In the genomic region with DNA sequence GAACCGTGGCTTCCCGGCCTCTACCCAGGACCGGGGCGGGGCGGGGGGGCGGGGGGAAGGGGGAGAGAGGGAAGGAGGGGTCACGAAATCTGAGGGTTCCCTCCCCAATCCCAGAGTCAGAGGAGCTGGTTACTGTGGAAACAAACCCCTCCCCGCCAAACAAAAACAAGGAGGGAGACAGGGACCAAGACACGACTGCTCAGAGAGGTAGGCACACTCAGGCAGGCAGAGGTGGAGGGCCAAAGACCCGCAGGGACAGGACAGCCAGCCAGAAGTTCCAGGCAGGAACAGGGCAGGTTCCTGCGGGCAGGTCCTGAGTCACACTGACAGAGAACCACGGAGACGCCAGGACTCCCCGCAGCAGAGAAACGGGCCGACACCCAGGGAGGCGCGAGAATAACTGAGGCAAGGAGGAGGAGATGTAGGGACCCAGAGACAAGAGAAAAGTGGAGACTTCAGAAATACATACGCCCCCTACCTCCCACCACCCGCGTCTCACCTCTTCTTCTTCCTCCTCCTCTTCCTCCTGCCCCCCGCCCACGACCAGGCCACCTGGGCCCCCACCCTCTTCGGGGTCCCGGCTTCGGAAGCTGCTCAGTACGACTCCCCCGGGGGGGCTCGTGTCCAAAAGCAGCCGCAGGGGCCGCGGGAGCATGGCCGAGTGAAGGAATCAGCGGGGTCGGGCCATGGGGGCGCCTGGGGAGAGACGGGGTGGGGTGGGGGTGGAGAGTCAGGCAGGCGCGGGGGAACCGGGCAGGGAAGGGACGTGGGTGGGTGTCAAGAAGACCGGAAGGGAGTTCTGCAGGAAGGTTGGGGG, we compare ENCODE assay signal across 1 cellular context.
TF ChIP-seq lines count a peak whose summit lies in the region.

No MANE protein-coding gene starts in this region.

TF ChIP-seq in GM12878, 131 proteins besides CTCF, POLR2A, EP300 and RAD21 (continues in another document):
- TF ChIP-seq CREB1 (IDR thresholded peaks at IDR 0.05; ENCODE audit: low read depth) (no peak), SPI1 (IDR thresholded peaks at IDR 0.05; ENCODE audit: borderline replicate concordance, insufficient read depth, low read depth, low read length) (no peak), RUNX3 (IDR thresholded peaks at IDR 0.05; ENCODE audit: low read length) (no peak), ZNF274 (IDR thresholded peaks at IDR 0.05; ENCODE audit: insufficient read depth, insufficient read length) (no peak), KDM1A (IDR thresholded peaks at IDR 0.05; ENCODE audit: borderline replicate concordance) (no peak), YBX1 (IDR thresholded peaks at IDR 0.05) (no peak), POU2F2 (IDR thresholded peaks at IDR 0.05; ENCODE audit: borderline replicate concordance, low read depth, low read length) (no peak), KLF5 (IDR thresholded peaks at IDR 0.05; ENCODE audit: partially characterized antibody) (no peak), TCF7 (IDR thresholded peaks at IDR 0.05; ENCODE audit: borderline replicate concordance) (no peak), FOXK2 (IDR thresholded peaks at IDR 0.05) (peak; percentile 34; the same call in 1 of the 2 replicates), GATAD2B (conservative IDR thresholded peaks at IDR 0.05; ENCODE audit: low read depth) (no peak), TCF12 (IDR thresholded peaks at IDR 0.05; ENCODE audit: low read depth, low read length) (no peak), GABPA (IDR thresholded peaks at IDR 0.05; ENCODE audit: low read depth) (no peak), MXI1 (IDR thresholded peaks at IDR 0.05; ENCODE audit: low read depth, low read length) (no peak; the same call in 1 of the 2 replicates), CBX5 (IDR thresholded peaks at IDR 0.05; ENCODE audit: low read depth) (no peak), SIN3A (IDR thresholded peaks at IDR 0.05; ENCODE audit: low read depth, low read length) (peak; percentile 74; the same call in 1 of the 2 replicates), CBX3 (IDR thresholded peaks at IDR 0.05; ENCODE audit: borderline replicate concordance, low read depth) (no peak), IRF4 (IDR thresholded peaks at IDR 0.05; ENCODE audit: low read depth, low read length) (no peak), EED (IDR thresholded peaks at IDR 0.05; ENCODE audit: low read depth) (no peak), SMC3 (IDR thresholded peaks at IDR 0.05; ENCODE audit: borderline replicate concordance, low read length) (no peak), FOXM1 (IDR thresholded peaks at IDR 0.05; ENCODE audit: low read depth, low read length) (no peak), ZNF207 (IDR thresholded peaks at IDR 0.05; ENCODE audit: borderline replicate concordance) (peak; percentile 31; the same call in 1 of the 2 replicates), EGR1 (IDR thresholded peaks at IDR 0.05; ENCODE audit: borderline replicate concordance in 1 of 2, low read depth in 2 of 2, low read length in 2 of 2) (peak in 1 of 2 experiments; percentile 47; a peak in 2 of 3 replicates), MEF2B (IDR thresholded peaks at IDR 0.05; ENCODE audit: partially characterized antibody, poor library complexity, severe bottlenecking) (no peak), RCOR1 (conservative IDR thresholded peaks at IDR 0.05; ENCODE audit: low read depth, low read length) (no peak), MYB (IDR thresholded peaks at IDR 0.05; ENCODE audit: borderline replicate concordance, low read depth, low read length) (no peak), NBN (IDR thresholded peaks at IDR 0.05) (no peak), BHLHE40 (IDR thresholded peaks at IDR 0.05; ENCODE audit: borderline replicate concordance in 1 of 2, low read depth in 2 of 2, low read length in 1 of 2) (no peak), ZZZ3 (IDR thresholded peaks at IDR 0.05; ENCODE audit: control insufficient read depth, insufficient read length, low read depth) (no peak)
- TF ChIP-seq, protein P1, sequence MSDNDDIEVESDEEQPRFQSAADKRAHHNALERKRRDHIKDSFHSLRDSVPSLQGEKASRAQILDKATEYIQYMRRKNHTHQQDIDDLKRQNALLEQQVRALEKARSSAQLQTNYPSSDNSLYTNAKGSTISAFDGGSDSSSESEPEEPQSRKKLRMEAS (IDR thresholded peaks at IDR 0.05; ENCODE audit: low read depth, low read length): no peak; the same call in 1 of the 2 replicates
- TF ChIP-seq, protein P2, sequence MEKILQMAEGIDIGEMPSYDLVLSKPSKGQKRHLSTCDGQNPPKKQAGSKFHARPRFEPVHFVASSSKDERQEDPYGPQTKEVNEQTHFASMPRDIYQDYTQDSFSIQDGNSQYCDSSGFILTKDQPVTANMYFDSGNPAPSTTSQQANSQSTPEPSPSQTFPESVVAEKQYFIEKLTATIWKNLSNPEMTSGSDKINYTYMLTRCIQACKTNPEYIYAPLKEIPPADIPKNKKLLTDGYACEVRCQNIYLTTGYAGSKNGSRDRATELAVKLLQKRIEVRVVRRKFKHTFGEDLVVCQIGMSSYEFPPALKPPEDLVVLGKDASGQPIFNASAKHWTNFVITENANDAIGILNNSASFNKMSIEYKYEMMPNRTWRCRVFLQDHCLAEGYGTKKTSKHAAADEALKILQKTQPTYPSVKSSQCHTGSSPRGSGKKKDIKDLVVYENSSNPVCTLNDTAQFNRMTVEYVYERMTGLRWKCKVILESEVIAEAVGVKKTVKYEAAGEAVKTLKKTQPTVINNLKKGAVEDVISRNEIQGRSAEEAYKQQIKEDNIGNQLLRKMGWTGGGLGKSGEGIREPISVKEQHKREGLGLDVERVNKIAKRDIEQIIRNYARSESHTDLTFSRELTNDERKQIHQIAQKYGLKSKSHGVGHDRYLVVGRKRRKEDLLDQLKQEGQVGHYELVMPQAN (conservative IDR thresholded peaks at IDR 0.05): peak; percentile 93
- TF ChIP-seq, protein P3, sequence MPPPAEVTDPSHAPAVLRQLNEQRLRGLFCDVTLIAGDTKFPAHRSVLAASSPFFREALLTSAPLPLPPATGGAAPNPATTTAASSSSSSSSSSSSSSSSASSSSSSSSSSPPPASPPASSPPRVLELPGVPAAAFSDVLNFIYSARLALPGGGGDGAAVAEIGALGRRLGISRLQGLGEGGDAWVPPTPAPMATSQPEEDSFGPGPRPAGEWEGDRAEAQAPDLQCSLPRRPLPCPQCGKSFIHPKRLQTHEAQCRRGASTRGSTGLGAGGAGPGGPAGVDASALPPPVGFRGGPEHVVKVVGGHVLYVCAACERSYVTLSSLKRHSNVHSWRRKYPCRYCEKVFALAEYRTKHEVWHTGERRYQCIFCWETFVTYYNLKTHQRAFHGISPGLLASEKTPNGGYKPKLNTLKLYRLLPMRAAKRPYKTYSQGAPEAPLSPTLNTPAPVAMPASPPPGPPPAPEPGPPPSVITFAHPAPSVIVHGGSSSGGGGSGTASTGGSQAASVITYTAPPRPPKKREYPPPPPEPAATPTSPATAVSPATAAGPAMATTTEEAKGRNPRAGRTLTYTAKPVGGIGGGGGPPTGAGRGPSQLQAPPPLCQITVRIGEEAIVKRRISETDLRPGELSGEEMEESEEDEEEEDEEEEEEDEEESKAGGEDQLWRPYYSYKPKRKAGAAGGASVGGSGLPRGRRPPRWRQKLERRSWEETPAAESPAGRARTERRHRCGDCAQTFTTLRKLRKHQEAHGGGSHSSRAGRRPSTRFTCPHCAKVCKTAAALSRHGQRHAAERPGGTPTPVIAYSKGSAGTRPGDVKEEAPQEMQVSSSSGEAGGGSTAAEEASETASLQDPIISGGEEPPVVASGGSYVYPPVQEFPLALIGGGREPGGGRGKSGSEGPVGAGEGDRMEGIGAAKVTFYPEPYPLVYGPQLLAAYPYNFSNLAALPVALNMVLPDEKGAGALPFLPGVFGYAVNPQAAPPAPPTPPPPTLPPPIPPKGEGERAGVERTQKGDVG (CRISPR knock-in tag; IDR thresholded peaks at IDR 0.05): no peak
- TF ChIP-seq, protein P4, sequence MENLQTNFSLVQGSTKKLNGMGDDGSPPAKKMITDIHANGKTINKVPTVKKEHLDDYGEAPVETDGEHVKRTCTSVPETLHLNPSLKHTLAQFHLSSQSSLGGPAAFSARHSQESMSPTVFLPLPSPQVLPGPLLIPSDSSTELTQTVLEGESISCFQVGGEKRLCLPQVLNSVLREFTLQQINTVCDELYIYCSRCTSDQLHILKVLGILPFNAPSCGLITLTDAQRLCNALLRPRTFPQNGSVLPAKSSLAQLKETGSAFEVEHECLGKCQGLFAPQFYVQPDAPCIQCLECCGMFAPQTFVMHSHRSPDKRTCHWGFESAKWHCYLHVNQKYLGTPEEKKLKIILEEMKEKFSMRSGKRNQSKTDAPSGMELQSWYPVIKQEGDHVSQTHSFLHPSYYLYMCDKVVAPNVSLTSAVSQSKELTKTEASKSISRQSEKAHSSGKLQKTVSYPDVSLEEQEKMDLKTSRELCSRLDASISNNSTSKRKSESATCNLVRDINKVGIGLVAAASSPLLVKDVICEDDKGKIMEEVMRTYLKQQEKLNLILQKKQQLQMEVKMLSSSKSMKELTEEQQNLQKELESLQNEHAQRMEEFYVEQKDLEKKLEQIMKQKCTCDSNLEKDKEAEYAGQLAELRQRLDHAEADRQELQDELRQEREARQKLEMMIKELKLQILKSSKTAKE (IDR thresholded peaks at IDR 0.05; ENCODE audit: low read depth, poor library complexity, severe bottlenecking): no peak
- TF ChIP-seq, protein P5, sequence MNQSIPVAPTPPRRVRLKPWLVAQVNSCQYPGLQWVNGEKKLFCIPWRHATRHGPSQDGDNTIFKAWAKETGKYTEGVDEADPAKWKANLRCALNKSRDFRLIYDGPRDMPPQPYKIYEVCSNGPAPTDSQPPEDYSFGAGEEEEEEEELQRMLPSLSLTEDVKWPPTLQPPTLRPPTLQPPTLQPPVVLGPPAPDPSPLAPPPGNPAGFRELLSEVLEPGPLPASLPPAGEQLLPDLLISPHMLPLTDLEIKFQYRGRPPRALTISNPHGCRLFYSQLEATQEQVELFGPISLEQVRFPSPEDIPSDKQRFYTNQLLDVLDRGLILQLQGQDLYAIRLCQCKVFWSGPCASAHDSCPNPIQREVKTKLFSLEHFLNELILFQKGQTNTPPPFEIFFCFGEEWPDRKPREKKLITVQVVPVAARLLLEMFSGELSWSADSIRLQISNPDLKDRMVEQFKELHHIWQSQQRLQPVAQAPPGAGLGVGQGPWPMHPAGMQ (IDR thresholded peaks at IDR 0.05; ENCODE audit: borderline replicate concordance): no peak
- TF ChIP-seq, protein P6, sequence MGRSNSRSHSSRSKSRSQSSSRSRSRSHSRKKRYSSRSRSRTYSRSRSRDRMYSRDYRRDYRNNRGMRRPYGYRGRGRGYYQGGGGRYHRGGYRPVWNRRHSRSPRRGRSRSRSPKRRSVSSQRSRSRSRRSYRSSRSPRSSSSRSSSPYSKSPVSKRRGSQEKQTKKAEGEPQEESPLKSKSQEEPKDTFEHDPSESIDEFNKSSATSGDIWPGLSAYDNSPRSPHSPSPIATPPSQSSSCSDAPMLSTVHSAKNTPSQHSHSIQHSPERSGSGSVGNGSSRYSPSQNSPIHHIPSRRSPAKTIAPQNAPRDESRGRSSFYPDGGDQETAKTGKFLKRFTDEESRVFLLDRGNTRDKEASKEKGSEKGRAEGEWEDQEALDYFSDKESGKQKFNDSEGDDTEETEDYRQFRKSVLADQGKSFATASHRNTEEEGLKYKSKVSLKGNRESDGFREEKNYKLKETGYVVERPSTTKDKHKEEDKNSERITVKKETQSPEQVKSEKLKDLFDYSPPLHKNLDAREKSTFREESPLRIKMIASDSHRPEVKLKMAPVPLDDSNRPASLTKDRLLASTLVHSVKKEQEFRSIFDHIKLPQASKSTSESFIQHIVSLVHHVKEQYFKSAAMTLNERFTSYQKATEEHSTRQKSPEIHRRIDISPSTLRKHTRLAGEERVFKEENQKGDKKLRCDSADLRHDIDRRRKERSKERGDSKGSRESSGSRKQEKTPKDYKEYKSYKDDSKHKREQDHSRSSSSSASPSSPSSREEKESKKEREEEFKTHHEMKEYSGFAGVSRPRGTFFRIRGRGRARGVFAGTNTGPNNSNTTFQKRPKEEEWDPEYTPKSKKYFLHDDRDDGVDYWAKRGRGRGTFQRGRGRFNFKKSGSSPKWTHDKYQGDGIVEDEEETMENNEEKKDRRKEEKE (IDR thresholded peaks at IDR 0.05): no peak
- TF ChIP-seq, protein P7, sequence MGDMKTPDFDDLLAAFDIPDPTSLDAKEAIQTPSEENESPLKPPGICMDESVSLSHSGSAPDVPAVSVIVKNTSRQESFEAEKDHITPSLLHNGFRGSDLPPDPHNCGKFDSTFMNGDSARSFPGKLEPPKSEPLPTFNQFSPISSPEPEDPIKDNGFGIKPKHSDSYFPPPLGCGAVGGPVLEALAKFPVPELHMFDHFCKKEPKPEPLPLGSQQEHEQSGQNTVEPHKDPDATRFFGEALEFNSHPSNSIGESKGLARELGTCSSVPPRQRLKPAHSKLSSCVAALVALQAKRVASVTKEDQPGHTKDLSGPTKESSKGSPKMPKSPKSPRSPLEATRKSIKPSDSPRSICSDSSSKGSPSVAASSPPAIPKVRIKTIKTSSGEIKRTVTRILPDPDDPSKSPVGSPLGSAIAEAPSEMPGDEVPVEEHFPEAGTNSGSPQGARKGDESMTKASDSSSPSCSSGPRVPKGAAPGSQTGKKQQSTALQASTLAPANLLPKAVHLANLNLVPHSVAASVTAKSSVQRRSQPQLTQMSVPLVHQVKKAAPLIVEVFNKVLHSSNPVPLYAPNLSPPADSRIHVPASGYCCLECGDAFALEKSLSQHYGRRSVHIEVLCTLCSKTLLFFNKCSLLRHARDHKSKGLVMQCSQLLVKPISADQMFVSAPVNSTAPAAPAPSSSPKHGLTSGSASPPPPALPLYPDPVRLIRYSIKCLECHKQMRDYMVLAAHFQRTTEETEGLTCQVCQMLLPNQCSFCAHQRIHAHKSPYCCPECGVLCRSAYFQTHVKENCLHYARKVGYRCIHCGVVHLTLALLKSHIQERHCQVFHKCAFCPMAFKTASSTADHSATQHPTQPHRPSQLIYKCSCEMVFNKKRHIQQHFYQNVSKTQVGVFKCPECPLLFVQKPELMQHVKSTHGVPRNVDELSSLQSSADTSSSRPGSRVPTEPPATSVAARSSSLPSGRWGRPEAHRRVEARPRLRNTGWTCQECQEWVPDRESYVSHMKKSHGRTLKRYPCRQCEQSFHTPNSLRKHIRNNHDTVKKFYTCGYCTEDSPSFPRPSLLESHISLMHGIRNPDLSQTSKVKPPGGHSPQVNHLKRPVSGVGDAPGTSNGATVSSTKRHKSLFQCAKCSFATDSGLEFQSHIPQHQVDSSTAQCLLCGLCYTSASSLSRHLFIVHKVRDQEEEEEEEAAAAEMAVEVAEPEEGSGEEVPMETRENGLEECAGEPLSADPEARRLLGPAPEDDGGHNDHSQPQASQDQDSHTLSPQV (IDR thresholded peaks at IDR 0.05): no peak
- TF ChIP-seq, protein P8, sequence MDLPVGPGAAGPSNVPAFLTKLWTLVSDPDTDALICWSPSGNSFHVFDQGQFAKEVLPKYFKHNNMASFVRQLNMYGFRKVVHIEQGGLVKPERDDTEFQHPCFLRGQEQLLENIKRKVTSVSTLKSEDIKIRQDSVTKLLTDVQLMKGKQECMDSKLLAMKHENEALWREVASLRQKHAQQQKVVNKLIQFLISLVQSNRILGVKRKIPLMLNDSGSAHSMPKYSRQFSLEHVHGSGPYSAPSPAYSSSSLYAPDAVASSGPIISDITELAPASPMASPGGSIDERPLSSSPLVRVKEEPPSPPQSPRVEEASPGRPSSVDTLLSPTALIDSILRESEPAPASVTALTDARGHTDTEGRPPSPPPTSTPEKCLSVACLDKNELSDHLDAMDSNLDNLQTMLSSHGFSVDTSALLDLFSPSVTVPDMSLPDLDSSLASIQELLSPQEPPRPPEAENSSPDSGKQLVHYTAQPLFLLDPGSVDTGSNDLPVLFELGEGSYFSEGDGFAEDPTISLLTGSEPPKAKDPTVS (IDR thresholded peaks at IDR 0.05; ENCODE audit: low read depth, low read length): no peak
- TF ChIP-seq, protein P9, sequence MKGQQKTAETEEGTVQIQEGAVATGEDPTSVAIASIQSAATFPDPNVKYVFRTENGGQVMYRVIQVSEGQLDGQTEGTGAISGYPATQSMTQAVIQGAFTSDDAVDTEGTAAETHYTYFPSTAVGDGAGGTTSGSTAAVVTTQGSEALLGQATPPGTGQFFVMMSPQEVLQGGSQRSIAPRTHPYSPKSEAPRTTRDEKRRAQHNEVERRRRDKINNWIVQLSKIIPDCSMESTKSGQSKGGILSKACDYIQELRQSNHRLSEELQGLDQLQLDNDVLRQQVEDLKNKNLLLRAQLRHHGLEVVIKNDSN (IDR thresholded peaks at IDR 0.05; ENCODE audit: borderline replicate concordance, extremely low read length, insufficient read depth, low read depth, low read length): no peak
